Comparison of ENCODE assay signal across 15 cellular contexts in genomic region chr19:887072-887471, GRCh38. TPM values are rescaled to one million over a fixed set of nuclear protein-coding genes. Genes with fewer than 3 reads are reported as not detected.
A peak's percentile ranks its signal among the peaks of the same experiment; 100 is the strongest.
DNase-seq lines count a peak whose midpoint lies in the region; ATAC-seq and TF ChIP-seq lines count a peak whose summit lies in the region.
"Had no signal": no experiment of that assay in that cellular context is flagged by ENCODE, and none has a peak within 500 bp of the region (broad histone marks: within the 10 kb centered on the region; RNA-seq: fewer than 3 reads in every experiment).

No MANE protein-coding gene starts in this region.

- H3K4me3 ChIP-seq in astrocyte of the cerebellum (ENCODE audit: low read depth, low read length) = no peak overlapping the region

- TF ChIP-seq CTCF in astrocyte of the cerebellum (IDR thresholded peaks at IDR 0.05; ENCODE audit: low read depth, low read length, missing control alignments) = no peak

- DNase-seq in A172 (ENCODE audit: low spot score) (peak; percentile 62), ELF-1 (ENCODE audit: low read depth, low spot score) (peak; percentile 62), astrocyte of the cerebellum (ENCODE audit: low read depth) (peak; percentile 69), inferior parietal cortex (ENCODE audit: extremely low spot score) (peak; percentile 36), NK-92 (lab: John Stamatoyannopoulos, UW; ENCODE audit: unreplicated experiment) (no peak), NCI-H1048 (lab: John Stamatoyannopoulos, UW) (no peak)
- DNase-seq: activated naive CD8-positive, alpha-beta T cell treated with anti-CD3 and anti-CD28 coated beads, Interleukin-2, amount 10 ng/mL, durations not matched to agents 7 days and 5 days; effector memory CD4-positive, alpha-beta T cell; hippocampal formation; NCI-H526; stimulated activated CD4-positive, alpha-beta T cell treated with anti-CD3 and anti-CD28 coated beads, Interleukin-1b, Interleukin-23, amount 100 ng/mL, for 48 hours had no signal

- in situ Hi-C loops in astrocyte of the cerebellum (cut with HindIII; ENCODE audit: low sequenced_read_pairs) = no loop called here

- no peak for ATAC-seq in HG03280 (IDR thresholded peaks at IDR 0.05; ENCODE audit: unreplicated experiment)
- no peak for ATAC-seq in HG02970 (IDR thresholded peaks at IDR 0.05; ENCODE audit: low FRiP score, unreplicated experiment)

RNA-seq across cellular contexts. Expression of gene MED16, which starts 5.9 kb away (rescaled TPM):
- 15.2 and 17.2 TPM in 2 replicates for total RNA-seq in A172 (2014; rRNA removed; shearing (Covaris generic))

RNA-seq across cellular contexts. Expression of gene RNU6-9, which starts 6.2 kb away (rescaled TPM):
- not detected in 2 replicates for total RNA-seq in A172 (2014; rRNA removed; shearing (Covaris generic))
- total RNA-seq: activated naive CD8-positive, alpha-beta T cell treated with anti-CD3 and anti-CD28 coated beads, Interleukin-2, amount 10 ng/mL, durations not matched to agents 7 days and 5 days; mononuclear cell; pulmonary artery endothelial cell had no signal

RNA-seq across cellular contexts. Expression of gene R3HDM4, which starts 25.9 kb away (rescaled TPM):
- total RNA-seq in A172 (2014; rRNA removed; shearing (Covaris generic)) = 23.0 and 29.7 TPM in 2 replicates

RNA-seq across cellular contexts. Expression of gene CFD, which starts 27.6 kb away (rescaled TPM):
- 14.4 and 16.2 TPM in 2 replicates for total RNA-seq in A172 (2014; rRNA removed; shearing (Covaris generic))

RNA-seq across cellular contexts. Expression of gene KISS1R, which starts 30.1 kb away (rescaled TPM):
- total RNA-seq in A172 (2014; rRNA removed; shearing (Covaris generic)) = not detected in 2 replicates
- total RNA-seq: pulmonary artery endothelial cell had no signal

Comparison
In these comparisons a context has a peak if more than half of its experiments do, and no peak if none do; other contexts are left out.
1. DNase-seq: peak in A172 (single experiment), ELF-1 (single experiment), astrocyte of the cerebellum (single experiment) and inferior parietal cortex (single experiment); none in NK-92 (single experiment) and NCI-H1048 (single experiment).